Comparison of ENCODE assay signal across 19 cellular contexts in genomic region chr3:141447391-141447790, GRCh38.
"Had no signal": no experiment of that assay in that cellular context is flagged by ENCODE, and none has a peak within 500 bp of the region (broad histone marks: within the 10 kb centered on the region; RNA-seq: fewer than 3 reads in every experiment).

No MANE protein-coding gene starts in this region.

- H3K27me3 ChIP-seq: ovary, right atrium auricular region, tibial artery had no signal

- H3K9me3 Mint-ChIP-seq: activated CD4-positive, alpha-beta T cell treated with anti-CD3 and anti-CD28 coated beads, Interleukin-2, amount 10 ng/mL, durations not matched to agents 7 days and 5 days; activated naive CD8-positive, alpha-beta T cell treated with anti-CD3 and anti-CD28 coated beads for 36 hours; activated T-helper 2 cell treated with anti-CD3 and anti-CD28 coated beads, Interferon-gamma antibody, Interleukin-2, Interleukin-4, amounts not matched to agents 10 μg/mL and 5 μg/mL and 100 μg/mL, durations not matched to agents 14 hours and 24 hours and 36 hours; natural killer cell treated with Interleukin-12 subunit alpha and Interleukin-12 subunit beta and Interleukin-15 and Interleukin-18, amount 100 ng/mL, for 72 hours; stimulated activated naive CD8-positive, alpha-beta T cell treated with anti-CD3 and anti-CD28 coated beads, Interleukin-15, Interleukin-2, amounts not matched to agents 100 ng/mL and 50 ng/mL, for 24 hours had no signal

- H3K4me3 ChIP-seq: ovary, prostate gland, right atrium auricular region, tibial artery had no signal

- H3K4me1 ChIP-seq: prostate gland had no signal

- H3K9me3 ChIP-seq: ovary, prostate gland, right atrium auricular region, tibial artery had no signal

- H3K27ac Mint-ChIP-seq: activated CD4-positive, alpha-beta T cell treated with anti-CD3 and anti-CD28 coated beads, Interleukin-2, amount 10 ng/mL, durations not matched to agents 7 days and 5 days; activated CD8-positive, alpha-beta T cell treated with anti-CD3 and anti-CD28 coated beads, Interleukin-2, amount 10 ng/mL, durations not matched to agents 7 days and 5 days; activated naive CD8-positive, alpha-beta T cell treated with anti-CD3 and anti-CD28 coated beads for 36 hours; activated T-helper 2 cell treated with anti-CD3 and anti-CD28 coated beads, Interferon-gamma antibody, Interleukin-2, Interleukin-4, amounts not matched to agents 10 μg/mL and 5 μg/mL and 100 μg/mL, durations not matched to agents 14 hours and 24 hours and 36 hours; natural killer cell treated with Interleukin-12 subunit alpha and Interleukin-12 subunit beta and Interleukin-15 and Interleukin-18, amount 100 ng/mL, for 72 hours; stimulated activated naive CD8-positive, alpha-beta T cell treated with anti-CD3 and anti-CD28 coated beads, Interleukin-15, Interleukin-2, amounts not matched to agents 100 ng/mL and 50 ng/mL, for 24 hours had no signal

- H3K4me3 Mint-ChIP-seq: activated CD4-positive, alpha-beta T cell treated with anti-CD3 and anti-CD28 coated beads, Interleukin-2, amount 10 ng/mL, durations not matched to agents 7 days and 5 days; activated CD8-positive, alpha-beta T cell treated with anti-CD3 and anti-CD28 coated beads, Interleukin-2, amount 10 ng/mL, durations not matched to agents 7 days and 5 days; activated naive CD8-positive, alpha-beta T cell treated with anti-CD3 and anti-CD28 coated beads for 36 hours; natural killer cell treated with Interleukin-12 subunit alpha and Interleukin-12 subunit beta and Interleukin-15 and Interleukin-18, amount 100 ng/mL, for 72 hours; stimulated activated naive CD8-positive, alpha-beta T cell treated with anti-CD3 and anti-CD28 coated beads, Interleukin-15, Interleukin-2, amounts not matched to agents 100 ng/mL and 50 ng/mL, for 24 hours had no signal

- DNase-seq: activated CD4-positive, alpha-beta T cell treated with anti-CD3 and anti-CD28 coated beads, Interleukin-2, amount 10 ng/mL, durations not matched to agents 7 days and 5 days; activated CD8-positive, alpha-beta T cell treated with anti-CD3 and anti-CD28 coated beads, Interleukin-2, amount 10 ng/mL, durations not matched to agents 7 days and 5 days; activated naive CD4-positive, alpha-beta T cell; activated naive CD8-positive, alpha-beta T cell treated with anti-CD3 and anti-CD28 coated beads for 36 hours; activated T-cell treated with anti-CD3 and anti-CD28 coated beads, Interleukin-2, amount 50 U/mL, for 1 hour; amniotic stem cell; kidney; ovary; stimulated activated CD4-positive, alpha-beta T cell treated with anti-CD3 and anti-CD28 coated beads, Interleukin-4, amount 100 ng/mL, for 24 hours; substantia nigra; T-helper 2 cell; tibial artery had no signal

- H3K27ac ChIP-seq: epithelial cell of prostate, ovary, prostate gland, right atrium auricular region, VCaP had no signal

- H3K36me3 ChIP-seq: ovary had no signal

- H3K27me3 Mint-ChIP-seq: activated CD4-positive, alpha-beta T cell treated with anti-CD3 and anti-CD28 coated beads, Interleukin-2, amount 10 ng/mL, durations not matched to agents 7 days and 5 days; activated naive CD8-positive, alpha-beta T cell treated with anti-CD3 and anti-CD28 coated beads for 36 hours; natural killer cell treated with Interleukin-12 subunit alpha and Interleukin-12 subunit beta and Interleukin-15 and Interleukin-18, amount 100 ng/mL, for 72 hours; stimulated activated naive CD8-positive, alpha-beta T cell treated with anti-CD3 and anti-CD28 coated beads, Interleukin-15, Interleukin-2, amounts not matched to agents 100 ng/mL and 50 ng/mL, for 24 hours had no signal
